ENCODE assay signal across 20 cellular contexts in the genomic region with DNA sequence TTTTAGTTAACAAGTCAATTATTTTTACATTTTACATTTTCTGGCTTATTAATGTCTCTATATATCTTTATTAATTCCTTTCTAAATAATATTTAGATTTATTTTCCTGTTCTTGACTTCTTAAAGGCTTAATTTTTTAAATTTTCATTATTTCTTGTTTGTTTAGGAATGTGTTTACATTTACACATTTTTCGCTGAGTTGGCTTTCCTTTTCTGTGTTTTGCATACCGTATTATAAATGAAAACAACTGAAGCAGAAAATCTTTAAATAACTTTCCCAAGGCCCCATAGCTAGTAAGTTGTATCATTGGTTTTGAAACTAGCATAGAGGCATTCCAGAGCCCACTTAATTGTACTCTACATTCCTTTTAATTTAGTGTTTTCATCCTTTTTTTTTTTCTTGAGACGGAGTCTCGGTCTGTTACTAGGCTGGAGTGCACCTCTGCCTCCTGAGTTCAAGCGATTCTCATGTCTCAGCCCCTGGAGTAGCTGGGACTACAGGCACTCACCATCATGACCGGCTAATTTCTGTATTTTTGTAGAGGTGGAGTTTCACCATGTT.
"Had no signal": no experiment of that assay in that cellular context is flagged by ENCODE, and none has a peak within 500 bp of the region (broad histone marks: within the 10 kb centered on the region; RNA-seq: fewer than 3 reads in every experiment).

No MANE protein-coding gene starts in this region.

- ATAC-seq: activated CD8-positive, alpha-beta T cell treated with anti-CD3 and anti-CD28 coated beads for 36 hours; activated T-helper 17 cell treated with anti-CD3 and anti-CD28 coated beads, Interleukin-2, amount 50 U/mL, for 72 hours; effector memory CD8-positive, alpha-beta T cell; left lobe of liver; T-cell had no signal

- DNase-seq: activated CD4-positive, alpha-beta T cell treated with anti-CD3 and anti-CD28 coated beads, Interleukin-2, amount 10 ng/mL, durations not matched to agents 24 days and 14 days; activated CD4-positive, CD25-positive, alpha-beta regulatory T cell; activated CD8-positive, alpha-beta T cell treated with anti-CD3 and anti-CD28 coated beads for 36 hours; activated naive CD4-positive, alpha-beta T cell treated with Interleukin-2 at 50 U/mL for 16 hours; activated T-cell treated with anti-CD3 and anti-CD28 coated beads, Interleukin-2, amount 50 U/mL, for 1 hour; aorta; effector memory CD8-positive, alpha-beta T cell; foreskin fibroblast; nucleus accumbens; posterior cingulate gyrus; retina; stimulated activated CD4-positive, alpha-beta T cell treated with anti-CD3 and anti-CD28 coated beads, Interleukin-2, amount 100 ng/mL, for 24 hours; stimulated activated naive CD4-positive, alpha-beta T cell treated with Interleukin-2 at 50 U/mL for 16 hours; T-cell; T-helper 9 cell had no signal

- H3K27ac ChIP-seq: hepatocyte, tibial nerve had no signal

- H3K9me3 ChIP-seq: tibial nerve had no signal

- H3K36me3 ChIP-seq: tibial nerve had no signal

- H3K4me3 ChIP-seq: hepatocyte, lung, tibial nerve had no signal
